1 cellular context compared by ENCODE assay signal in the genomic region with DNA sequence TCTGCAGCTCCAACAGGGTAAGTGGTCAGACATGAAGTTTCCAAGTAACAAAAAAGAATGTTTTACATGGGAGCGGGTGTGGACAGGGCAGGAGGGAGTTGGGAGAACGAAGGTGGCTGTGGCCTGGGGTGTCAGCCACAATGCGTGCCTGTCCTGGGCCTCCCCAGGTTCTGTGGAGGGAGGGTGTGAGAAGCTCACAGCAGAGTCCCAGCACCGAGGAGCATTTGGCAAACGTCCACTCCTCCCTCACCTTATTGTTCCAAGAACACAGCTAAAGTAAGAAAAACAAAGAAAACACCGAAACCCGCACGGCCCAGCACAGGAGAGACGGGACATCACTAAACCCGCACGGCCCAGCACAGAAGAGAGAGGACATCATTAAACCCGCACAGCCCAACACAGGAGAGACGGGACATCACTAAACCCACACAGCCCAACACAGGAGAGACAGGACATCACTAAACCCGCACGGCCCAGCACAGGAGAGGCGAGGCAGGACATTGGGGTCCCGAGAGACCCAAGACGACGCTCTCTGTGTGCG.
TF ChIP-seq lines count a peak whose summit lies in the region.

No MANE protein-coding gene starts in this region.

TF ChIP-seq in H1, 55 proteins besides CTCF, POLR2A, EP300 and RAD21:
- TF ChIP-seq EGR1 (IDR thresholded peaks at IDR 0.05; ENCODE audit: borderline replicate concordance, low read depth, low read length) (no peak), SUZ12 (IDR thresholded peaks at IDR 0.05; ENCODE audit: low read length) (no peak), SRF (IDR thresholded peaks at IDR 0.05; ENCODE audit: low read depth, low read length) (no peak), CEBPB (IDR thresholded peaks at IDR 0.05; ENCODE audit: low read depth, low read length) (no peak), SP1 (IDR thresholded peaks at IDR 0.05; ENCODE audit: low read depth, low read length) (no peak), SIRT6 (IDR thresholded peaks at IDR 0.05; ENCODE audit: low read length) (no peak), ASH2L (IDR thresholded peaks at IDR 0.05; ENCODE audit: low read length) (no peak), RXRA (IDR thresholded peaks at IDR 0.05; ENCODE audit: insufficient read depth, low read depth, low read length) (no peak), JUND (IDR thresholded peaks at IDR 0.05; ENCODE audit: low read length) (no peak), POLR2AphosphoS5 (IDR thresholded peaks at IDR 0.05; ENCODE audit: low read depth, low read length) (no peak), SIX5 (IDR thresholded peaks at IDR 0.05; ENCODE audit: low read depth, low read length) (no peak), CHD1 (IDR thresholded peaks at IDR 0.05; ENCODE audit: low read depth, low read length) (no peak)
- TF ChIP-seq, protein P1, sequence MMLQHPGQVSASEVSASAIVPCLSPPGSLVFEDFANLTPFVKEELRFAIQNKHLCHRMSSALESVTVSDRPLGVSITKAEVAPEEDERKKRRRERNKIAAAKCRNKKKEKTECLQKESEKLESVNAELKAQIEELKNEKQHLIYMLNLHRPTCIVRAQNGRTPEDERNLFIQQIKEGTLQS (IDR thresholded peaks at IDR 0.05; ENCODE audit: insufficient read depth, low read depth, low read length): no peak
